ENCODE assay signal across 1 cellular context in the genomic region with DNA sequence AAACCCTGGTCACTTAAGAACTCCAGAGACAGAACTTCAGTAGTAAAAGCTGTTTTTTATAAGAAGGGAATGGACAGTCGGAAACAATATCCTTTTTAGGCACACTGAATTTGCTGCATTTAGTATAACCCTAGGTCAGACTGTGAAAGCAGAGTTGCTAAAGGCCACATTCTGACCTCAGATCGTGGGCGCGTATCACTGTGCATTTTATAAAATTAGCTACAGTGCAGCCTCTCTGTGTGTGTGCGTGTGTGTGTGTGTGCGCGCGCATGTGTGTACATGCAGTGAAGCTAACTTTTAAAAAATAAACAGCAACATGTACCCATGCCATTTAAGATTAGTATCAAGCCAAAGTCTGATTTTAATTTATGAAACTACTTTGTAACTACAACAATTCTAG.
TF ChIP-seq lines count a peak whose summit lies in the region.

No MANE protein-coding gene starts in this region.

TF ChIP-seq in GM12878, 131 proteins besides CTCF, POLR2A, EP300 and RAD21 (continued from another document and continues in another):
- TF ChIP-seq CHD4 (IDR thresholded peaks at IDR 0.05) (no peak), SREBF2 (IDR thresholded peaks at IDR 0.05; ENCODE audit: low read length) (no peak), SMAD1 (IDR thresholded peaks at IDR 0.05; ENCODE audit: low read depth, partially characterized antibody) (no peak), HDAC2 (IDR thresholded peaks at IDR 0.05) (no peak), FOXM1 (IDR thresholded peaks at IDR 0.05; ENCODE audit: low read depth, low read length) (peak; percentile 15; the same call in 1 of the 2 replicates), CBX3 (IDR thresholded peaks at IDR 0.05; ENCODE audit: borderline replicate concordance, low read depth) (no peak), CHD1 (IDR thresholded peaks at IDR 0.05; ENCODE audit: low read depth, low read length) (no peak), RAD51 (IDR thresholded peaks at IDR 0.05) (no peak), SPI1 (IDR thresholded peaks at IDR 0.05; ENCODE audit: borderline replicate concordance, insufficient read depth, low read depth, low read length) (no peak), SREBF1 (IDR thresholded peaks at IDR 0.05; ENCODE audit: low read length) (no peak), LARP7 (IDR thresholded peaks at IDR 0.05) (no peak), EGR1 (IDR thresholded peaks at IDR 0.05; ENCODE audit: borderline replicate concordance in 1 of 2, low read depth in 2 of 2, low read length in 2 of 2) (0 out of 3 replicates have a peak, but pooled peaks of 1 of the 2 experiments have one; percentile 25), SMC3 (IDR thresholded peaks at IDR 0.05; ENCODE audit: borderline replicate concordance, low read length) (no peak), MEF2A (IDR thresholded peaks at IDR 0.05; ENCODE audit: insufficient read depth, low read depth, low read length) (0 out of 2 replicates have a peak, but pooled peaks have one; percentile 47), TARDBP (IDR thresholded peaks at IDR 0.05; ENCODE audit: borderline replicate concordance) (no peak), IKZF1 (conservative IDR thresholded peaks at IDR 0.05) (no peak), MEF2B (IDR thresholded peaks at IDR 0.05; ENCODE audit: partially characterized antibody, poor library complexity, severe bottlenecking) (no peak), ZNF217 (IDR thresholded peaks at IDR 0.05) (no peak), CHD2 (IDR thresholded peaks at IDR 0.05; ENCODE audit: borderline replicate concordance, low read depth, low read length) (no peak), MXI1 (IDR thresholded peaks at IDR 0.05; ENCODE audit: low read depth, low read length) (no peak), BRCA1 (IDR thresholded peaks at IDR 0.05; ENCODE audit: low read depth, low read length) (no peak), SP1 (IDR thresholded peaks at IDR 0.05; ENCODE audit: low read depth, low read length) (no peak), RCOR1 (conservative IDR thresholded peaks at IDR 0.05; ENCODE audit: low read depth, low read length) (no peak), NR2C2 (IDR thresholded peaks at IDR 0.05; ENCODE audit: borderline replicate concordance, control insufficient read depth, insufficient read length, low read depth) (no peak), KDM1A (IDR thresholded peaks at IDR 0.05; ENCODE audit: borderline replicate concordance) (no peak), GABPA (IDR thresholded peaks at IDR 0.05; ENCODE audit: low read depth) (no peak), BCL11A (IDR thresholded peaks at IDR 0.05; ENCODE audit: low read depth, low read length) (no peak), YY1 (IDR thresholded peaks at IDR 0.05; ENCODE audit: low read depth, low read length) (no peak), CREM (IDR thresholded peaks at IDR 0.05; ENCODE audit: low read depth) (peak; percentile 41; the same call in 1 of the 2 replicates)
- TF ChIP-seq, protein P1, sequence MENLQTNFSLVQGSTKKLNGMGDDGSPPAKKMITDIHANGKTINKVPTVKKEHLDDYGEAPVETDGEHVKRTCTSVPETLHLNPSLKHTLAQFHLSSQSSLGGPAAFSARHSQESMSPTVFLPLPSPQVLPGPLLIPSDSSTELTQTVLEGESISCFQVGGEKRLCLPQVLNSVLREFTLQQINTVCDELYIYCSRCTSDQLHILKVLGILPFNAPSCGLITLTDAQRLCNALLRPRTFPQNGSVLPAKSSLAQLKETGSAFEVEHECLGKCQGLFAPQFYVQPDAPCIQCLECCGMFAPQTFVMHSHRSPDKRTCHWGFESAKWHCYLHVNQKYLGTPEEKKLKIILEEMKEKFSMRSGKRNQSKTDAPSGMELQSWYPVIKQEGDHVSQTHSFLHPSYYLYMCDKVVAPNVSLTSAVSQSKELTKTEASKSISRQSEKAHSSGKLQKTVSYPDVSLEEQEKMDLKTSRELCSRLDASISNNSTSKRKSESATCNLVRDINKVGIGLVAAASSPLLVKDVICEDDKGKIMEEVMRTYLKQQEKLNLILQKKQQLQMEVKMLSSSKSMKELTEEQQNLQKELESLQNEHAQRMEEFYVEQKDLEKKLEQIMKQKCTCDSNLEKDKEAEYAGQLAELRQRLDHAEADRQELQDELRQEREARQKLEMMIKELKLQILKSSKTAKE (IDR thresholded peaks at IDR 0.05; ENCODE audit: low read depth, poor library complexity, severe bottlenecking), result no peak
- TF ChIP-seq, protein P2, sequence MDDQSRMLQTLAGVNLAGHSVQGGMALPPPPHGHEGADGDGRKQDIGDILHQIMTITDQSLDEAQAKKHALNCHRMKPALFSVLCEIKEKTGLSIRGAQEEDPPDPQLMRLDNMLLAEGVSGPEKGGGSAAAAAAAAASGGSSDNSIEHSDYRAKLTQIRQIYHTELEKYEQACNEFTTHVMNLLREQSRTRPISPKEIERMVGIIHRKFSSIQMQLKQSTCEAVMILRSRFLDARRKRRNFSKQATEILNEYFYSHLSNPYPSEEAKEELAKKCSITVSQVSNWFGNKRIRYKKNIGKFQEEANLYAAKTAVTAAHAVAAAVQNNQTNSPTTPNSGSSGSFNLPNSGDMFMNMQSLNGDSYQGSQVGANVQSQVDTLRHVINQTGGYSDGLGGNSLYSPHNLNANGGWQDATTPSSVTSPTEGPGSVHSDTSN (IDR thresholded peaks at IDR 0.05; ENCODE audit: insufficient replicate concordance, low read depth, low read length), result no peak
- TF ChIP-seq, protein P3, sequence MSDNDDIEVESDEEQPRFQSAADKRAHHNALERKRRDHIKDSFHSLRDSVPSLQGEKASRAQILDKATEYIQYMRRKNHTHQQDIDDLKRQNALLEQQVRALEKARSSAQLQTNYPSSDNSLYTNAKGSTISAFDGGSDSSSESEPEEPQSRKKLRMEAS (IDR thresholded peaks at IDR 0.05; ENCODE audit: low read depth, low read length), result no peak
- TF ChIP-seq, protein P4, sequence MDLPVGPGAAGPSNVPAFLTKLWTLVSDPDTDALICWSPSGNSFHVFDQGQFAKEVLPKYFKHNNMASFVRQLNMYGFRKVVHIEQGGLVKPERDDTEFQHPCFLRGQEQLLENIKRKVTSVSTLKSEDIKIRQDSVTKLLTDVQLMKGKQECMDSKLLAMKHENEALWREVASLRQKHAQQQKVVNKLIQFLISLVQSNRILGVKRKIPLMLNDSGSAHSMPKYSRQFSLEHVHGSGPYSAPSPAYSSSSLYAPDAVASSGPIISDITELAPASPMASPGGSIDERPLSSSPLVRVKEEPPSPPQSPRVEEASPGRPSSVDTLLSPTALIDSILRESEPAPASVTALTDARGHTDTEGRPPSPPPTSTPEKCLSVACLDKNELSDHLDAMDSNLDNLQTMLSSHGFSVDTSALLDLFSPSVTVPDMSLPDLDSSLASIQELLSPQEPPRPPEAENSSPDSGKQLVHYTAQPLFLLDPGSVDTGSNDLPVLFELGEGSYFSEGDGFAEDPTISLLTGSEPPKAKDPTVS (IDR thresholded peaks at IDR 0.05; ENCODE audit: low read depth, low read length), result no peak
- TF ChIP-seq, protein P5, sequence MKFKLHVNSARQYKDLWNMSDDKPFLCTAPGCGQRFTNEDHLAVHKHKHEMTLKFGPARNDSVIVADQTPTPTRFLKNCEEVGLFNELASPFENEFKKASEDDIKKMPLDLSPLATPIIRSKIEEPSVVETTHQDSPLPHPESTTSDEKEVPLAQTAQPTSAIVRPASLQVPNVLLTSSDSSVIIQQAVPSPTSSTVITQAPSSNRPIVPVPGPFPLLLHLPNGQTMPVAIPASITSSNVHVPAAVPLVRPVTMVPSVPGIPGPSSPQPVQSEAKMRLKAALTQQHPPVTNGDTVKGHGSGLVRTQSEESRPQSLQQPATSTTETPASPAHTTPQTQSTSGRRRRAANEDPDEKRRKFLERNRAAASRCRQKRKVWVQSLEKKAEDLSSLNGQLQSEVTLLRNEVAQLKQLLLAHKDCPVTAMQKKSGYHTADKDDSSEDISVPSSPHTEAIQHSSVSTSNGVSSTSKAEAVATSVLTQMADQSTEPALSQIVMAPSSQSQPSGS (IDR thresholded peaks at IDR 0.05; ENCODE audit: low read length), result 0 out of 2 replicates have a peak, but pooled peaks have one; percentile 36
- TF ChIP-seq, protein P6, sequence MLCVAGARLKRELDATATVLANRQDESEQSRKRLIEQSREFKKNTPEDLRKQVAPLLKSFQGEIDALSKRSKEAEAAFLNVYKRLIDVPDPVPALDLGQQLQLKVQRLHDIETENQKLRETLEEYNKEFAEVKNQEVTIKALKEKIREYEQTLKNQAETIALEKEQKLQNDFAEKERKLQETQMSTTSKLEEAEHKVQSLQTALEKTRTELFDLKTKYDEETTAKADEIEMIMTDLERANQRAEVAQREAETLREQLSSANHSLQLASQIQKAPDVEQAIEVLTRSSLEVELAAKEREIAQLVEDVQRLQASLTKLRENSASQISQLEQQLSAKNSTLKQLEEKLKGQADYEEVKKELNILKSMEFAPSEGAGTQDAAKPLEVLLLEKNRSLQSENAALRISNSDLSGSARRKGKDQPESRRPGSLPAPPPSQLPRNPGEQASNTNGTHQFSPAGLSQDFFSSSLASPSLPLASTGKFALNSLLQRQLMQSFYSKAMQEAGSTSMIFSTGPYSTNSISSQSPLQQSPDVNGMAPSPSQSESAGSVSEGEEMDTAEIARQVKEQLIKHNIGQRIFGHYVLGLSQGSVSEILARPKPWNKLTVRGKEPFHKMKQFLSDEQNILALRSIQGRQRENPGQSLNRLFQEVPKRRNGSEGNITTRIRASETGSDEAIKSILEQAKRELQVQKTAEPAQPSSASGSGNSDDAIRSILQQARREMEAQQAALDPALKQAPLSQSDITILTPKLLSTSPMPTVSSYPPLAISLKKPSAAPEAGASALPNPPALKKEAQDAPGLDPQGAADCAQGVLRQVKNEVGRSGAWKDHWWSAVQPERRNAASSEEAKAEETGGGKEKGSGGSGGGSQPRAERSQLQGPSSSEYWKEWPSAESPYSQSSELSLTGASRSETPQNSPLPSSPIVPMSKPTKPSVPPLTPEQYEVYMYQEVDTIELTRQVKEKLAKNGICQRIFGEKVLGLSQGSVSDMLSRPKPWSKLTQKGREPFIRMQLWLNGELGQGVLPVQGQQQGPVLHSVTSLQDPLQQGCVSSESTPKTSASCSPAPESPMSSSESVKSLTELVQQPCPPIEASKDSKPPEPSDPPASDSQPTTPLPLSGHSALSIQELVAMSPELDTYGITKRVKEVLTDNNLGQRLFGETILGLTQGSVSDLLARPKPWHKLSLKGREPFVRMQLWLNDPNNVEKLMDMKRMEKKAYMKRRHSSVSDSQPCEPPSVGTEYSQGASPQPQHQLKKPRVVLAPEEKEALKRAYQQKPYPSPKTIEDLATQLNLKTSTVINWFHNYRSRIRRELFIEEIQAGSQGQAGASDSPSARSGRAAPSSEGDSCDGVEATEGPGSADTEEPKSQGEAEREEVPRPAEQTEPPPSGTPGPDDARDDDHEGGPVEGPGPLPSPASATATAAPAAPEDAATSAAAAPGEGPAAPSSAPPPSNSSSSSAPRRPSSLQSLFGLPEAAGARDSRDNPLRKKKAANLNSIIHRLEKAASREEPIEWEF (IDR thresholded peaks at IDR 0.05; ENCODE audit: insufficient replicate concordance, low read depth, low read length), result no peak
- TF ChIP-seq, protein P7, sequence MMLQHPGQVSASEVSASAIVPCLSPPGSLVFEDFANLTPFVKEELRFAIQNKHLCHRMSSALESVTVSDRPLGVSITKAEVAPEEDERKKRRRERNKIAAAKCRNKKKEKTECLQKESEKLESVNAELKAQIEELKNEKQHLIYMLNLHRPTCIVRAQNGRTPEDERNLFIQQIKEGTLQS (IDR thresholded peaks at IDR 0.05; ENCODE audit: borderline replicate concordance, extremely low read depth, low read depth, low read length), result no peak
- TF ChIP-seq, protein P8, sequence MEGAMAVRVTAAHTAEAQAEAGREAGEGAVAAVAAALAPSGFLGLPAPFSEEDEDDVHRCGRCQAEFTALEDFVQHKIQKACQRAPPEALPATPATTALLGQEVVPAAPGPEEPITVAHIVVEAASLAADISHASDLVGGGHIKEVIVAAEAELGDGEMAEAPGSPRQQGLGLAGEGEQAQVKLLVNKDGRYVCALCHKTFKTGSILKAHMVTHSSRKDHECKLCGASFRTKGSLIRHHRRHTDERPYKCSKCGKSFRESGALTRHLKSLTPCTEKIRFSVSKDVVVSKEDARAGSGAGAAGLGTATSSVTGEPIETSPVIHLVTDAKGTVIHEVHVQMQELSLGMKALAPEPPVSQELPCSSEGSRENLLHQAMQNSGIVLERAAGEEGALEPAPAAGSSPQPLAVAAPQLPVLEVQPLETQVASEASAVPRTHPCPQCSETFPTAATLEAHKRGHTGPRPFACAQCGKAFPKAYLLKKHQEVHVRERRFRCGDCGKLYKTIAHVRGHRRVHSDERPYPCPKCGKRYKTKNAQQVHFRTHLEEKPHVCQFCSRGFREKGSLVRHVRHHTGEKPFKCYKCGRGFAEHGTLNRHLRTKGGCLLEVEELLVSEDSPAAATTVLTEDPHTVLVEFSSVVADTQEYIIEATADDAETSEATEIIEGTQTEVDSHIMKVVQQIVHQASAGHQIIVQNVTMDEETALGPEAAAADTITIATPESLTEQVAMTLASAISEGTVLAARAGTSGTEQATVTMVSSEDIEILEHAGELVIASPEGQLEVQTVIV (IDR thresholded peaks at IDR 0.05; ENCODE audit: borderline replicate concordance, partially characterized antibody), result no peak
- TF ChIP-seq, protein P9, sequence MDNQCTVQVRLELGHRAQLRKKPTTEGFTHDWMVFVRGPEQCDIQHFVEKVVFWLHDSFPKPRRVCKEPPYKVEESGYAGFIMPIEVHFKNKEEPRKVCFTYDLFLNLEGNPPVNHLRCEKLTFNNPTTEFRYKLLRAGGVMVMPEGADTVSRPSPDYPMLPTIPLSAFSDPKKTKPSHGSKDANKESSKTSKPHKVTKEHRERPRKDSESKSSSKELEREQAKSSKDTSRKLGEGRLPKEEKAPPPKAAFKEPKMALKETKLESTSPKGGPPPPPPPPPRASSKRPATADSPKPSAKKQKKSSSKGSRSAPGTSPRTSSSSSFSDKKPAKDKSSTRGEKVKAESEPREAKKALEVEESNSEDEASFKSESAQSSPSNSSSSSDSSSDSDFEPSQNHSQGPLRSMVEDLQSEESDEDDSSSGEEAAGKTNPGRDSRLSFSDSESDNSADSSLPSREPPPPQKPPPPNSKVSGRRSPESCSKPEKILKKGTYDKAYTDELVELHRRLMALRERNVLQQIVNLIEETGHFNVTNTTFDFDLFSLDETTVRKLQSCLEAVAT (IDR thresholded peaks at IDR 0.05), result peak; percentile 92
- TF ChIP-seq, protein P10, sequence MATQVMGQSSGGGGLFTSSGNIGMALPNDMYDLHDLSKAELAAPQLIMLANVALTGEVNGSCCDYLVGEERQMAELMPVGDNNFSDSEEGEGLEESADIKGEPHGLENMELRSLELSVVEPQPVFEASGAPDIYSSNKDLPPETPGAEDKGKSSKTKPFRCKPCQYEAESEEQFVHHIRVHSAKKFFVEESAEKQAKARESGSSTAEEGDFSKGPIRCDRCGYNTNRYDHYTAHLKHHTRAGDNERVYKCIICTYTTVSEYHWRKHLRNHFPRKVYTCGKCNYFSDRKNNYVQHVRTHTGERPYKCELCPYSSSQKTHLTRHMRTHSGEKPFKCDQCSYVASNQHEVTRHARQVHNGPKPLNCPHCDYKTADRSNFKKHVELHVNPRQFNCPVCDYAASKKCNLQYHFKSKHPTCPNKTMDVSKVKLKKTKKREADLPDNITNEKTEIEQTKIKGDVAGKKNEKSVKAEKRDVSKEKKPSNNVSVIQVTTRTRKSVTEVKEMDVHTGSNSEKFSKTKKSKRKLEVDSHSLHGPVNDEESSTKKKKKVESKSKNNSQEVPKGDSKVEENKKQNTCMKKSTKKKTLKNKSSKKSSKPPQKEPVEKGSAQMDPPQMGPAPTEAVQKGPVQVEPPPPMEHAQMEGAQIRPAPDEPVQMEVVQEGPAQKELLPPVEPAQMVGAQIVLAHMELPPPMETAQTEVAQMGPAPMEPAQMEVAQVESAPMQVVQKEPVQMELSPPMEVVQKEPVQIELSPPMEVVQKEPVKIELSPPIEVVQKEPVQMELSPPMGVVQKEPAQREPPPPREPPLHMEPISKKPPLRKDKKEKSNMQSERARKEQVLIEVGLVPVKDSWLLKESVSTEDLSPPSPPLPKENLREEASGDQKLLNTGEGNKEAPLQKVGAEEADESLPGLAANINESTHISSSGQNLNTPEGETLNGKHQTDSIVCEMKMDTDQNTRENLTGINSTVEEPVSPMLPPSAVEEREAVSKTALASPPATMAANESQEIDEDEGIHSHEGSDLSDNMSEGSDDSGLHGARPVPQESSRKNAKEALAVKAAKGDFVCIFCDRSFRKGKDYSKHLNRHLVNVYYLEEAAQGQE (IDR thresholded peaks at IDR 0.05; ENCODE audit: low read depth, low read length), result no peak
